Comparison of ENCODE assay signal across 8 cellular contexts in genomic region chr2:98412751-98413445, GRCh38. TPM values are rescaled to one million over a fixed set of nuclear protein-coding genes. Genes with fewer than 3 reads are reported as not detected.
DNase-seq lines count a peak whose midpoint lies in the region; ATAC-seq and TF ChIP-seq lines count a peak whose summit lies in the region.

No MANE protein-coding gene starts in this region.

- H3K79me2 ChIP-seq in Karpas-422 (ENCODE audit: low read length) = no peaks in the 10 kb centered on the region

- no peaks in the 10 kb centered on the region for H3K9me2 ChIP-seq in Karpas-422 (replicated peaks; ENCODE audit: insufficient read depth, low read length)

- DNase-seq in CD1c-positive myeloid dendritic cell (ENCODE audit: extremely low spot score) (peak; percentile 83), GM20000 (ENCODE audit: low spot score) (peak; percentile 70), Karpas-422 (peak; percentile 90), SHP77 treated with DMSO at 0.1 percent for 48 hours (lab: John Stamatoyannopoulos, UW) (peak; percentile 11), glomerular visceral epithelial cell (ENCODE audit: extremely low spot score) (peak; percentile 72), retinal pigment epithelial cell (ENCODE audit: low read depth) (peak; percentile 44)
- peak; percentile 12 for DNase-seq in activated effector memory CD4-positive, alpha-beta T cell treated with Interleukin-2 at 50 U/mL for 16 hours

- H3K4me3 ChIP-seq in Karpas-422 (ENCODE audit: low read length) (no peak overlapping the region), retinal pigment epithelial cell (ENCODE audit: low read length) (no peak overlapping the region)

- no peak for ATAC-seq in HG03196 (IDR thresholded peaks at IDR 0.05; ENCODE audit: unreplicated experiment)

- H3K9me3 ChIP-seq in Karpas-422 (ENCODE audit: low read length) = no peaks in the 10 kb centered on the region; the same call in 1 of the 2 replicates

- no peak overlapping the region for H3K4me2 ChIP-seq in Karpas-422 (ENCODE audit: low read depth, low read length, poor library complexity, severe bottlenecking)

- no peak overlapping the region for H3K9ac ChIP-seq in Karpas-422 (ENCODE audit: low read length)

- H3K4me1 ChIP-seq in Karpas-422 (ENCODE audit: low read length) = peaks cover 3% of the 10 kb centered on the region; the same call in 1 of the 2 replicates

- no peaks in the 10 kb centered on the region for H3K36me3 ChIP-seq in Karpas-422 (ENCODE audit: insufficient read depth, low read length)

- no peak overlapping the region for H2AFZ ChIP-seq in Karpas-422 (ENCODE audit: low read length)

- no peaks in the 10 kb centered on the region for H4K20me1 ChIP-seq in Karpas-422 (ENCODE audit: insufficient read depth, low read depth, low read length)

- peak; percentile 45 for TF ChIP-seq CTCF in GM20000 (IDR thresholded peaks at IDR 0.05; ENCODE audit: extremely low read depth, missing control alignments)
- TF ChIP-seq CTCF in retinal pigment epithelial cell (conservative IDR thresholded peaks at IDR 0.05; ENCODE audit: low read depth, low read length) = peak; percentile 80

- H3K27ac ChIP-seq in Karpas-422 (ENCODE audit: low read length) = no peak overlapping the region

- H3K27me3 ChIP-seq in Karpas-422 (ENCODE audit: low read length) = no peaks in the 10 kb centered on the region; the same call in 1 of the 2 replicates

RNA-seq across cellular contexts. Expression of gene INPP4A, which starts 31.8 kb away (rescaled TPM):
- 5.3 and 7.9 TPM in 2 replicates for total RNA-seq in Karpas-422 (2014; rRNA removed; shearing (Covaris generic); ENCODE audit: low replicate concordance)

Comparison
In these comparisons a context has a peak if more than half of its experiments do, and no peak if none do; other contexts are left out.
1. DNase-seq: peak in every context shown above with its lines; median percentile 90 in Karpas-422; 83 in CD1c-positive myeloid dendritic cell; 72 in glomerular visceral epithelial cell; 70 in GM20000; 44 in retinal pigment epithelial cell; 12 in activated effector memory CD4-positive, alpha-beta T cell treated with Interleukin-2 at 50 U/mL for 16 hours; 11 in SHP77 treated with DMSO at 0.1 percent for 48 hours.